ENCODE assay signal across 32 cellular contexts in genomic region chr6:49946835-49947234, GRCh38. TPM values are rescaled to one million over a fixed set of nuclear protein-coding genes. Genes with fewer than 3 reads are reported as not detected.
"Had no signal": no experiment of that assay in that cellular context is flagged by ENCODE, and none has a peak within 500 bp of the region (broad histone marks: within the 10 kb centered on the region; RNA-seq: fewer than 3 reads in every experiment).

No MANE protein-coding gene starts in this region.

- H3K79me2 ChIP-seq: parathyroid adenoma had no signal

- DNase-seq: natural killer cell; occipital lobe; ovary; posterior cingulate gyrus; psoas muscle; right cardiac atrium; stimulated activated CD4-positive, alpha-beta T cell treated with anti-CD3 and anti-CD28 coated beads, Interleukin-15, amount 100 ng/mL, for 24 hours; stimulated activated CD4-positive, alpha-beta T cell treated with anti-CD3 and anti-CD28 coated beads, Interleukin-2, amount 100 ng/mL, for 24 hours; stimulated activated CD4-positive, alpha-beta T cell treated with anti-CD3 and anti-CD28 coated beads, Interleukin-2, amount 100 ng/mL, for 48 hours; stimulated activated CD4-positive, alpha-beta T cell treated with anti-CD3 and anti-CD28 coated beads, Interleukin-4, amount 100 ng/mL, for 24 hours; stimulated activated naive B cell treated with anti-CD40 and anti-IgM and Interleukin-4, amounts not matched to agents 10 μg/mL and 1 μg/mL and 100 μg/mL, for 72 hours; stimulated activated naive CD4-positive, alpha-beta T cell treated with Interleukin-2 at 50 U/mL for 16 hours; stomach; thyroid gland; trophoblast cell; upper lobe of left lung had no signal

- H3K4me3 ChIP-seq: neural progenitor cell, ovary, psoas muscle, skin epidermis, stomach, thoracic aorta, thyroid gland, tibial nerve, upper lobe of left lung, vagina had no signal

- H3K9me3 ChIP-seq: ovary, psoas muscle, thoracic aorta, thyroid gland, tibial nerve, upper lobe of left lung, vagina had no signal

- H3K9ac ChIP-seq: neural progenitor cell, parathyroid adenoma had no signal

- ATAC-seq: natural killer cell; psoas muscle; right cardiac atrium; sciatic nerve; stimulated activated effector memory CD8-positive, alpha-beta T cell treated with anti-CD3 and anti-CD28 coated beads, Interleukin-12 subunit alpha, Interleukin-12 subunit beta, amount 100 ng/mL, for 72 hours; stimulated activated naive B cell treated with anti-CD40 and anti-IgM and Interleukin-4, amounts not matched to agents 10 μg/mL and 1 μg/mL and 100 μg/mL, for 72 hours had no signal

- H3K27ac ChIP-seq: neural progenitor cell, ovary, parathyroid adenoma, psoas muscle, skin epidermis, stomach, thoracic aorta, thyroid gland, tibial nerve, upper lobe of left lung, vagina had no signal

- H2AFZ ChIP-seq: neural progenitor cell, parathyroid adenoma had no signal

- H3K36me3 ChIP-seq: neural progenitor cell, ovary, stomach, thoracic aorta, thyroid gland, tibial nerve, upper lobe of left lung, vagina had no signal

- H3K27me3 ChIP-seq: neural progenitor cell, ovary, stomach, thyroid gland, tibial nerve, upper lobe of left lung, vagina had no signal

- H3K4me1 ChIP-seq: neural progenitor cell, parathyroid adenoma, psoas muscle, stomach, thyroid gland, tibial nerve, upper lobe of left lung, vagina had no signal

- H3K4me2 ChIP-seq: neural progenitor cell had no signal

- FAIRE-seq: urothelium cell line had no signal

RNA-seq across cellular contexts. Expression of gene DEFB114, which starts 17.1 kb away (rescaled TPM):
- total RNA-seq: natural killer cell, occipital lobe, osteoblast, ovary, progenitor cell of endocrine pancreas, psoas muscle, renal cortical epithelial cell, right cardiac atrium, sciatic nerve, stomach, subcutaneous adipose tissue, temporal lobe, thoracic aorta, thyroid gland, tibial nerve, upper lobe of left lung, ureter, vagina had no signal
- polyA plus RNA-seq: neural cell, ovary, psoas muscle, right cardiac atrium, stomach had no signal

RNA-seq across cellular contexts. Expression of gene DEFB113, which starts 22.6 kb away (rescaled TPM):
- total RNA-seq: natural killer cell, occipital lobe, osteoblast, ovary, progenitor cell of endocrine pancreas, psoas muscle, renal cortical epithelial cell, right cardiac atrium, sciatic nerve, stomach, subcutaneous adipose tissue, temporal lobe, thoracic aorta, thyroid gland, tibial nerve, upper lobe of left lung, ureter, vagina had no signal
- polyA plus RNA-seq: neural cell, ovary, psoas muscle, right cardiac atrium, stomach had no signal
